ENCODE assay signal across 8 cellular contexts in the genomic region with DNA sequence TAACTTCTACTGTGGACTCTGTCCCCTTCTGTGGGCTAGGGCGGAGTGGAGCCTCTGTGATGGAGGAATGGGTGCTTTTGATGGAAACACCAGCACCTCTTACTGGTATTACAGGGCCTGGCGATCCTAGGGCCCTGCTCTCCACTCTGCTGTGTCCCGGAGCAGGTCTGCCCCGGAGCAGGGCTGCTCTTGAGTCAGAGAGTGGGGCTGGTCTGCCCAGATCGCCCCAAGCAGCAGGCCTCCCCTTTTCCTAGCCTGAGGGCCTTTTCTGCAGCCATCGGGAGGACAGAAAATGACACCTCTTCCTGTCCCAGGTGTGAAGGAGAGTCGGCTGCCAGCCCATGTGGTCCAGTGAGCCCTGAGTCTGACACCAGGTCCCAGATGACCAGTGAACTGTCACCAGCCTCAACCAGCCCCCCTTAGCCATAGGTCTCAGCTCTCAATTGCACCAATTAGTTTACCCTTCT. TPM values are rescaled to one million over a fixed set of nuclear protein-coding genes. Genes with fewer than 3 reads are reported as not detected.
A peak's percentile ranks its signal among the peaks of the same experiment; 100 is the strongest.
DNase-seq lines count a peak whose midpoint lies in the region; ATAC-seq and TF ChIP-seq lines count a peak whose summit lies in the region.

No MANE protein-coding gene starts in this region.

- TF ChIP-seq CTCF in GM10248 (IDR thresholded peaks at IDR 0.05; ENCODE audit: control extremely low read depth, extremely low read depth, low read depth, missing control alignments) = no peak

- H3K27ac ChIP-seq in right cardiac atrium (ENCODE audit: low read length) = no peak overlapping the region
- peak overlapping the region; percentile 72 to 97 (median 90) for H3K27ac ChIP-seq in skin epidermis

- POLR2A ChIA-PET in GM10248 (lab: Yijun Ruan, JAX) = no interaction called here

- no peaks in the 10 kb centered on the region for H3K27me3 ChIP-seq in right cardiac atrium (ENCODE audit: control insufficient read depth, insufficient read depth)

- peak; percentile 38 for DNase-seq in GM10248 (ENCODE audit: extremely low spot score)
- peak; percentile 23 to 32 for DNase-seq in activated CD4-positive, alpha-beta T cell treated with anti-CD3 and anti-CD28 coated beads, Interleukin-2, amount 50 U/mL, for 48 hours
- no peak for DNase-seq in right cardiac atrium
- DNase-seq in CD1c-positive myeloid dendritic cell (ENCODE audit: extremely low spot score) = no peak
- no peak for DNase-seq in amygdala (lab: John Stamatoyannopoulos, UW)
- DNase-seq in MV-4-11 (lab: John Stamatoyannopoulos, UW) = no peak

- intact Hi-C loops in right cardiac atrium (cut with DNase I) = no loop called here

- H3K4me3 ChIP-seq in right cardiac atrium (ENCODE audit: low read length) = peak overlapping the region; percentile 86
- H3K4me3 ChIP-seq in skin epidermis = peak overlapping the region; percentile 56 to 92 (median 58)

- CTCF ChIA-PET in GM10248 (lab: Yijun Ruan, JAX) = interaction anchor here (1.0 to 3.3 kb wide), 7 partner anchors 9 to 429 kb away, joined by 3 to 14 read pairs (median 5); a partner anchor contains a TSS

- H3K9me3 ChIP-seq in right cardiac atrium (ENCODE audit: control insufficient read depth, low read length) = no peaks in the 10 kb centered on the region

- H3K4me1 ChIP-seq in right cardiac atrium (ENCODE audit: control insufficient read depth, insufficient read depth, low read length) = peaks cover 4% of the 10 kb centered on the region

- ATAC-seq in HG02981 (IDR thresholded peaks at IDR 0.05; ENCODE audit: unreplicated experiment) (peak; percentile 7), right cardiac atrium (no peak)

- 22% methylated on average over 7 of the region's 7 CpGs for WGBS in right cardiac atrium

RNA-seq across cellular contexts. Expression of a gene that starts 1.4 kb away (rescaled TPM):
- 10 to 100 TPM; 13.6 to 14.6 (median 13.9) TPM for total RNA-seq in right cardiac atrium
- polyA plus RNA-seq in right cardiac atrium = 8.0 TPM

RNA-seq across cellular contexts. Expression of a gene that starts 42.7 kb away (rescaled TPM):
- 1 to 10 TPM; 4.5 to 5.7 (median 5.3) TPM for total RNA-seq in right cardiac atrium
- 4.7 TPM for polyA plus RNA-seq in right cardiac atrium

RNA-seq across cellular contexts. Expression of a gene that starts 49.5 kb away (rescaled TPM):
- total RNA-seq in right cardiac atrium = 10 to 100 TPM in 1 of 4 donors, 1 to 10 TPM in 3; 7.6 to 10.3 (median 8.7) TPM
- 2.5 TPM for polyA plus RNA-seq in right cardiac atrium

Comparison
In these comparisons a context has a peak if more than half of its experiments do, and no peak if none do; other contexts are left out.
1. DNase-seq: peak in GM10248 (single experiment) and activated CD4-positive, alpha-beta T cell treated with anti-CD3 and anti-CD28 coated beads, Interleukin-2, amount 50 U/mL, for 48 hours (2 of 2); none in right cardiac atrium (0 of 3), CD1c-positive myeloid dendritic cell (single experiment), amygdala (0 of 56) and MV-4-11 (single experiment).